ENCODE assay signal across 8 cellular contexts in the genomic region with DNA sequence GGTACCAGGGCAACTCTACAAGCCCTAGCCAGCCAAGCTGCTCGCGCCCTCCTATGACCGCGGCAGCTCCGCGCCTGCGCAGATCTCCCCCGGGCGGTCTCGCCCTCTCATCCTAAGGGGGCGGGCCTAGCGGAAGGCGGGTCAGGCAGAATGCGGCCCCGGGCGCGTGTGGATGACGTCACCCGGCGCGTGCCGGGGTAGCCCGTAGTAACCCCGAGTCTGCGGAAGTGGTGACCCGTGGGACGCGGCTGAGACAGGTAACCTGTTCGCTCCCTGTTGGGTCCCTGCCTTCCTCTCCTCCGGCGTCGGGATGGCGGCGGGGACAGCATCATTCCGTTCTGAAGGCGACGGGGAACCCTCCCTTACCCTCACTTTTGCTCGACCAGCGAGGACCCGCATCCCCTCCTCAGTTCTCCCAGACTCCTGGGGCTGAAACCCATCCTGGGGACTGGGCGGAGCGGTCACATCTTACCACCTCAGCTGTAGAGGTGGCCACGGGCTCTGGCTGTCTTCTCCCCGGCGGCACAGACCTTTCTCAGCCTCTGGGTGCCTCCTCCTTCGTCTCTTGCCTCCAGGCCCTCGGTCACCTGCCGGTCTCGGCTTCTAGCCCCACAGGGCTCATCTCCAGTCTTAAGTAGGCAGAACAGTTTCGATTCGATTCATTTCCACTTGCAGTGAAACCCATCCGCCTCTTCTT. TPM values are rescaled to one million over a fixed set of nuclear protein-coding genes. Genes with fewer than 3 reads are reported as not detected.
A peak's percentile ranks its signal among the peaks of the same experiment; 100 is the strongest.
DNase-seq lines count a peak whose midpoint lies in the region; ATAC-seq lines count a peak whose summit lies in the region.

AOPEP (plus strand) TSS at position 205 of the 697 bp plus-strand sequence. CDS start 33,085 bp downstream, outside the sequence.

- no peaks in the 10 kb centered on the region for H3K36me3 ChIP-seq in BLaER1

- no peaks in the 10 kb centered on the region for H3K27me3 ChIP-seq in BLaER1

- peaks cover 6% of the 10 kb centered on the region; the same call in 1 of the 2 replicates for H3K9me3 ChIP-seq in BLaER1

- H3K4me3 ChIP-seq in BLaER1 = peak within 1 kb of the TSS; percentile 79

- CTCF ChIA-PET in activated CD4-positive, alpha-beta T cell treated with anti-CD3 and anti-CD28 coated beads, Interleukin-2, amount 10 ng/mL, durations not matched to agents 7 days and 5 days (lab: Charles Lee) = no interaction called here

- H3K27me3 Mint-ChIP-seq in activated CD4-positive, alpha-beta T cell treated with anti-CD3 and anti-CD28 coated beads, Interleukin-2, amount 10 ng/mL, durations not matched to agents 7 days and 5 days = peaks cover 4% of the 10 kb centered on the region

- peak; percentile 96 for ATAC-seq in GM19328 (IDR thresholded peaks at IDR 0.05; ENCODE audit: unreplicated experiment)
- peak; percentile 92 for ATAC-seq in HG03520 (IDR thresholded peaks at IDR 0.05; ENCODE audit: unreplicated experiment)

- H3K36me3 Mint-ChIP-seq in activated CD4-positive, alpha-beta T cell treated with anti-CD3 and anti-CD28 coated beads, Interleukin-2, amount 10 ng/mL, durations not matched to agents 7 days and 5 days (ENCODE audit: low read depth) = no peaks in the 10 kb centered on the region

- no peaks in the 10 kb centered on the region for H3K9me3 Mint-ChIP-seq in activated CD4-positive, alpha-beta T cell treated with anti-CD3 and anti-CD28 coated beads, Interleukin-2, amount 10 ng/mL, durations not matched to agents 7 days and 5 days

- H3K27ac ChIP-seq in BLaER1 = peak within 1 kb of the TSS; percentile 73

- H3K9ac ChIP-seq in BLaER1 = peak within 1 kb of the TSS; percentile 86

- POLR2A ChIA-PET in activated CD4-positive, alpha-beta T cell treated with anti-CD3 and anti-CD28 coated beads, Interleukin-2, amount 10 ng/mL, durations not matched to agents 7 days and 5 days (lab: Charles Lee) = no interaction called here

- H3K4me2 ChIP-seq in BLaER1 = peak within 1 kb of the TSS; percentile 92

- H4K20me1 ChIP-seq in BLaER1 = no peaks in the 10 kb centered on the region

- H3K27ac Mint-ChIP-seq in activated CD4-positive, alpha-beta T cell treated with anti-CD3 and anti-CD28 coated beads, Interleukin-2, amount 10 ng/mL, durations not matched to agents 7 days and 5 days = peak within 1 kb of the TSS; percentile 93

- peak within 1 kb of the TSS; percentile 86 for H3K4me3 Mint-ChIP-seq in activated CD4-positive, alpha-beta T cell treated with anti-CD3 and anti-CD28 coated beads, Interleukin-2, amount 10 ng/mL, durations not matched to agents 7 days and 5 days

- DNase-seq in NCI-H69 (lab: John Stamatoyannopoulos, UW) = peak; percentile 99
- DNase-seq in activated CD4-positive, alpha-beta T cell treated with anti-CD3 and anti-CD28 coated beads, Interleukin-2, amount 10 ng/mL, durations not matched to agents 7 days and 5 days = peak; percentile 99
- DNase-seq in dedifferentiated amniotic fluid mesenchymal stem cell (ENCODE audit: extremely low spot score) = peak; percentile 88
- peak; percentile 98 for DNase-seq in left kidney (ENCODE audit: low read depth, low spot score)
- peak; percentile 100 for DNase-seq in stimulated activated CD4-positive, alpha-beta T cell treated with anti-CD3 and anti-CD28 coated beads, Interleukin-2, amount 100 ng/mL, for 24 hours

- H3K4me1 ChIP-seq in BLaER1 = peaks cover 18% of the 10 kb centered on the region

- H3K4me1 Mint-ChIP-seq in activated CD4-positive, alpha-beta T cell treated with anti-CD3 and anti-CD28 coated beads, Interleukin-2, amount 10 ng/mL, durations not matched to agents 7 days and 5 days = peaks cover 20% of the 10 kb centered on the region

RNA-seq across cellular contexts. Expression of gene AOPEP, which starts in this region (rescaled TPM):
- 10 to 100 TPM in 1 of 2 experiments, 1 to 10 TPM in 1; 9.7 to 10.7 TPM for total RNA-seq in activated CD4-positive, alpha-beta T cell treated with anti-CD3 and anti-CD28 coated beads, Interleukin-2, amount 10 ng/mL, durations not matched to agents 7 days and 5 days

Comparison
In these comparisons a context has a peak if more than half of its experiments do, and no peak if none do; other contexts are left out.
1. Peak in every context shown above with its lines: DNase-seq, ATAC-seq, H3K4me3 ChIP-seq and H3K27ac ChIP-seq.